Comparison of ENCODE assay signal across 8 cellular contexts in genomic region chr2:113626616-113627330, GRCh38. TPM values are rescaled to one million over a fixed set of nuclear protein-coding genes. Genes with fewer than 3 reads are reported as not detected.
DNase-seq lines count a peak whose midpoint lies in the region; ATAC-seq and TF ChIP-seq lines count a peak whose summit lies in the region.
"Not testable (repeated sequence)": the region's sequence is repeated elsewhere in the genome, so short reads cannot be mapped to it uniquely, and the experiment has no call there.

Gene RABL2A (plus strand): TSS chr2:113627266. CDS start chr2:113628607, 1,341 bp downstream.

- DNase-seq in AG09309 (ENCODE audit: low read depth), result not testable (repeated sequence)
- peak; percentile 37 for DNase-seq in GM19238 (ENCODE audit: insufficient read length, low spot score)
- DNase-seq in RPMI8226, result peak; percentile 85
- DNase-seq in activated T-helper 9 cell treated with anti-CD3 and anti-CD28 coated beads, Interleukin-2, amount 50 U/mL, for 16 hours (ENCODE audit: low read depth), result peak; percentile 74
- DNase-seq in fibroblast of gingiva (ENCODE audit: low read depth), result peak; percentile 77
- peak; percentile 86 for DNase-seq in stimulated activated CD4-positive, alpha-beta T cell treated with anti-CD3 and anti-CD28 coated beads, Interleukin-4, amount 100 ng/mL, for 24 hours

- peak; percentile 93 for ATAC-seq in HG03095 (IDR thresholded peaks at IDR 0.05; ENCODE audit: unreplicated experiment)

- TF ChIP-seq CTCF in AG09309 (IDR thresholded peaks at IDR 0.05; ENCODE audit: control insufficient read depth, insufficient read depth, low read depth, low read length, missing control alignments), result not testable (repeated sequence)

- H3K4me3 ChIP-seq in AG09309 (ENCODE audit: control insufficient read depth, low read depth, low read length) (peak within 1 kb of the TSS; percentile 50), mononuclear cell (ENCODE audit: low read length) (peak within 1 kb of the TSS; percentile 42)

- H3K4me1 ChIP-seq in mononuclear cell (ENCODE audit: insufficient read depth, low read length), result peaks cover 10% of the 10 kb centered on the region

- not testable (repeated sequence) for H3K9me3 ChIP-seq in mononuclear cell (ENCODE audit: low read depth, low read length)

- H3K27me3 ChIP-seq in mononuclear cell (ENCODE audit: insufficient read depth, low read length), result not testable (repeated sequence)

RNA-seq across cellular contexts. Expression of gene RABL2A, which starts in this region (rescaled TPM):
- total RNA-seq in mononuclear cell, result 8.4 TPM
